Comparison of ENCODE assay signal across 8 cellular contexts in genomic region chr18:47901624-47902362, GRCh38. TPM values are rescaled to one million over a fixed set of nuclear protein-coding genes. Genes with fewer than 3 reads are reported as not detected.
A peak's percentile ranks its signal among the peaks of the same experiment; 100 is the strongest.
DNase-seq lines count a peak whose midpoint lies in the region; ATAC-seq, FAIRE-seq and TF ChIP-seq lines count a peak whose summit lies in the region.

No MANE protein-coding gene starts in this region.

- H3K27ac ChIP-seq in small intestine (ENCODE audit: low read depth in 1 of 2, low read length in 1 of 2), result no peak overlapping the region
- no peak overlapping the region for H3K27ac ChIP-seq in stomach

- H3K4me1 ChIP-seq in small intestine (ENCODE audit: control insufficient read depth in 2 of 2, insufficient read depth in 1 of 2, low read depth in 1 of 2, low read length in 1 of 2) (no peaks in the 10 kb centered on the region), stomach (peaks cover 7 to 44% (median 18%) of the 10 kb centered on the region in 4 donors)

- H3K4me3 Mint-ChIP-seq in activated CD8-positive, alpha-beta memory T cell treated with anti-CD3 and anti-CD28 coated beads, Interleukin-2, amount 10 ng/mL, durations not matched to agents 7 days and 5 days, result peak overlapping the region; percentile 25
- H3K4me3 Mint-ChIP-seq in T-helper 17 cell, result peak overlapping the region; percentile 73

- H3K9me3 ChIP-seq in T-helper 17 cell (ENCODE audit: control insufficient read depth, low read length, poor library complexity, severe bottlenecking), result no peaks in the 10 kb centered on the region
- peaks cover 1% of the 10 kb centered on the region for H3K9me3 ChIP-seq in small intestine (ENCODE audit: control insufficient read depth, low read depth)
- H3K9me3 ChIP-seq in stomach, result peaks cover 0 to 11% (median 5%) of the 10 kb centered on the region in 4 donors

- peaks cover 75% of the 10 kb centered on the region for H3K36me3 Mint-ChIP-seq in activated CD8-positive, alpha-beta memory T cell treated with anti-CD3 and anti-CD28 coated beads, Interleukin-2, amount 10 ng/mL, durations not matched to agents 7 days and 5 days
- peaks cover 4% of the 10 kb centered on the region for H3K36me3 Mint-ChIP-seq in T-helper 17 cell (ENCODE audit: low read depth)

- no peak for TF ChIP-seq CTCF in stomach (IDR thresholded peaks at IDR 0.05)

- CTCF ChIA-PET in activated CD8-positive, alpha-beta memory T cell treated with anti-CD3 and anti-CD28 coated beads, Interleukin-2, amount 10 ng/mL, durations not matched to agents 7 days and 5 days (lab: Charles Lee), result interaction anchor here (1.4 to 1.5 kb wide), 2 partner anchors 8 to 96 kb away, joined by 3 to 5 read pairs; no protein-coding TSS in a partner anchor

- no peak for TF ChIP-seq EP300 in stomach (IDR thresholded peaks at IDR 0.05)

- FAIRE-seq in small intestine (lab: Jason Lieb, UNC), result no peak

- no peaks in the 10 kb centered on the region for H3K36me3 ChIP-seq in small intestine (ENCODE audit: control insufficient read depth in 2 of 2, insufficient read depth in 2 of 2, low read length in 2 of 2)
- peaks cover 0 to 5% (median 0%) of the 10 kb centered on the region in 4 donors for H3K36me3 ChIP-seq in stomach

- peaks cover 67% of the 10 kb centered on the region for H3K4me1 Mint-ChIP-seq in activated CD8-positive, alpha-beta memory T cell treated with anti-CD3 and anti-CD28 coated beads, Interleukin-2, amount 10 ng/mL, durations not matched to agents 7 days and 5 days
- peaks cover 44% of the 10 kb centered on the region for H3K4me1 Mint-ChIP-seq in T-helper 17 cell

- H3K27me3 ChIP-seq in small intestine (ENCODE audit: control insufficient read depth in 2 of 2, insufficient read depth in 2 of 2, low read length in 2 of 2) (no peaks in the 10 kb centered on the region), stomach (no peaks in the 10 kb centered on the region)

- peaks cover 28% of the 10 kb centered on the region for H3K9me3 Mint-ChIP-seq in activated CD8-positive, alpha-beta memory T cell treated with anti-CD3 and anti-CD28 coated beads, Interleukin-2, amount 10 ng/mL, durations not matched to agents 7 days and 5 days (ENCODE audit: low read depth)

- TF ChIP-seq POLR2A in stomach (IDR thresholded peaks at IDR 0.05), result no peak

- peak; percentile 91 for ATAC-seq in activated CD8-positive, alpha-beta memory T cell treated with anti-CD3 and anti-CD28 coated beads, Interleukin-2, amount 10 ng/mL, durations not matched to agents 7 days and 5 days
- ATAC-seq in HG03045 (IDR thresholded peaks at IDR 0.05; ENCODE audit: unreplicated experiment), result peak; percentile 83
- ATAC-seq in T-helper 17 cell, result peak; percentile 91

- H3K27me3 Mint-ChIP-seq in activated CD8-positive, alpha-beta memory T cell treated with anti-CD3 and anti-CD28 coated beads, Interleukin-2, amount 10 ng/mL, durations not matched to agents 7 days and 5 days, result no peaks in the 10 kb centered on the region
- H3K27me3 Mint-ChIP-seq in T-helper 17 cell, result no peaks in the 10 kb centered on the region

- peak overlapping the region; percentile 83 for H3K27ac Mint-ChIP-seq in activated CD8-positive, alpha-beta memory T cell treated with anti-CD3 and anti-CD28 coated beads, Interleukin-2, amount 10 ng/mL, durations not matched to agents 7 days and 5 days
- peak overlapping the region; percentile 91 for H3K27ac Mint-ChIP-seq in T-helper 17 cell

- H3K4me3 ChIP-seq in small intestine (ENCODE audit: low read depth in 1 of 2, low read length in 2 of 2) (no peak overlapping the region), stomach (no peak overlapping the region)

- intact Hi-C loops in stomach (cut with DNase I; ENCODE audit: low total_unique reads), result no loop called here

- no peak for DNase-seq in activated CD8-positive, alpha-beta memory T cell treated with anti-CD3 and anti-CD28 coated beads, Interleukin-2, amount 10 ng/mL, durations not matched to agents 7 days and 5 days
- DNase-seq in activated CD8-positive, alpha-beta memory T cell treated with anti-CD3 and anti-CD28 coated beads, Interleukin-2, amount 50 U/mL, for 4 hours, result no peak
- DNase-seq in T-helper 17 cell (no peak), small intestine (peak; percentile 8), C1 segment of cervical spinal cord (lab: John Stamatoyannopoulos, UW) (no peak), nucleus accumbens (lab: John Stamatoyannopoulos, UW) (no peak), stomach (no peak)

- 70 to 90% (median 75%) methylated on average over 7 of the region's 7 CpGs for WGBS in small intestine, 3 donors
- 68 to 83% (median 72%) methylated on average over 7 of the region's 7 CpGs for WGBS in stomach, 5 donors

RNA-seq across cellular contexts. Expression of gene SMAD2, which starts 28.7 kb away (rescaled TPM):
- total RNA-seq in activated CD8-positive, alpha-beta memory T cell treated with anti-CD3 and anti-CD28 coated beads, Interleukin-2, amount 10 ng/mL, durations not matched to agents 7 days and 5 days, result 100 to 1,000 TPM; 156 to 166 TPM
- total RNA-seq in T-helper 17 cell (100 to 1,000 TPM; 108 to 114 TPM), stomach (100 to 1,000 TPM in 1 of 5 donors, 10 to 100 TPM in 4; 26.2 to 233 (median 85.9) TPM)
- polyA plus RNA-seq in small intestine (10 to 100 TPM; 22.4 to 36.4 (median 34.2) TPM), stomach (10 to 100 TPM; 18.9 to 54.7 (median 37.9) TPM)
